Comparison of ENCODE assay signal across 19 cellular contexts in the genomic region with DNA sequence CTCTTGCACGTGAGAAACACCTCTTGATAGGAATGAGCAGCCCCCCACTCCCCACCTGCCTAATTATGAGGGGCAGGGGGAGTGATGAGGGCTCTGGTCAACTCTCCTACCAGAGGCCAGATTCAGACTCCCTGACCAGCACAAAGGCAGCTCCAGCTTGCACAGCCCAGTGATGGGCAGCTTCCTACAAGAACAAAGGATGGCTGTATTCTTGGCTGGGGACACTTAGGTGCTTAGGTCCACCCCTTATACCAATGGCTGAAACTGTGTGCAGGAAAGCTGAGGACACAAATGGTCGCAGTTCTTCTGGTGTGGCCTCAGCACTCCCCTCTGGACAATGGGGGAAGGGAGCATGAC.
DNase-seq lines count a peak whose midpoint lies in the region; ATAC-seq and TF ChIP-seq lines count a peak whose summit lies in the region.
"Had no signal": no experiment of that assay in that cellular context is flagged by ENCODE, and none has a peak within 500 bp of the region (broad histone marks: within the 10 kb centered on the region; RNA-seq: fewer than 3 reads in every experiment).

No MANE protein-coding gene starts in this region.

- no peaks in the 10 kb centered on the region for H3K9me3 ChIP-seq in Peyer's patch
- H3K9me3 ChIP-seq: sigmoid colon, tibial nerve had no signal

- H3K4me1 Mint-ChIP-seq in brain = peaks cover 53% of the 10 kb centered on the region
- H3K4me1 Mint-ChIP-seq in naive thymus-derived CD8-positive, alpha-beta T cell = peaks cover 31 to 73% (median 61%) of the 10 kb centered on the region in 4 donors

- no peak overlapping the region for H3K4me3 ChIP-seq in Peyer's patch
- H3K4me3 ChIP-seq: sigmoid colon, tibial nerve had no signal

- no peak for TF ChIP-seq POLR2A in Peyer's patch (IDR thresholded peaks at IDR 0.05)

- H3K27me3 Mint-ChIP-seq in brain = no peaks in the 10 kb centered on the region
- no peaks in the 10 kb centered on the region for H3K27me3 Mint-ChIP-seq in naive thymus-derived CD8-positive, alpha-beta T cell
- H3K27me3 Mint-ChIP-seq: activated CD8-positive, alpha-beta T cell treated with anti-CD3 and anti-CD28 coated beads for 36 hours; activated naive CD8-positive, alpha-beta T cell treated with anti-CD3 and anti-CD28 coated beads, Interleukin-2, amount 10 ng/mL, durations not matched to agents 7 days and 5 days had no signal

- peaks cover 0 to 13% (median 5%) of the 10 kb centered on the region in 4 donors for H3K4me1 ChIP-seq in Peyer's patch

- peak overlapping the region; percentile 20 for H3K27ac ChIP-seq in temporal lobe (ENCODE audit: low read depth, low read length)
- H3K27ac ChIP-seq in Peyer's patch = no peak overlapping the region
- H3K27ac ChIP-seq: VCaP had no signal

- H3K9me3 Mint-ChIP-seq in brain = peaks cover 0 to 6% (median 4%) of the 10 kb centered on the region in 5 experiments
- H3K9me3 Mint-ChIP-seq in naive thymus-derived CD8-positive, alpha-beta T cell = no peaks in the 10 kb centered on the region
- H3K9me3 Mint-ChIP-seq: activated CD8-positive, alpha-beta T cell treated with anti-CD3 and anti-CD28 coated beads for 36 hours; activated naive CD8-positive, alpha-beta T cell treated with anti-CD3 and anti-CD28 coated beads, Interleukin-2, amount 10 ng/mL, durations not matched to agents 7 days and 5 days; activated T-cell treated with anti-CD3 and anti-CD28 coated beads, Interleukin-2, amount 50 U/mL, for 72 hours had no signal

- TF ChIP-seq CTCF in brain (conservative IDR thresholded peaks at IDR 0.05) (no peak), Peyer's patch (IDR thresholded peaks at IDR 0.05) (no peak)

- H3K27ac Mint-ChIP-seq in brain = peak overlapping the region in 3 of 5 experiments; percentile 14 to 56 (median 33)
- H3K27ac Mint-ChIP-seq in naive thymus-derived CD8-positive, alpha-beta T cell = peak overlapping the region in 3 of 10 donors; percentile 13 to 58 (median 43)
- H3K27ac Mint-ChIP-seq: activated CD8-positive, alpha-beta T cell treated with anti-CD3 and anti-CD28 coated beads for 36 hours; activated naive CD8-positive, alpha-beta T cell treated with anti-CD3 and anti-CD28 coated beads, Interleukin-2, amount 10 ng/mL, durations not matched to agents 7 days and 5 days; activated T-cell treated with anti-CD3 and anti-CD28 coated beads, Interleukin-2, amount 50 U/mL, for 72 hours; nephron progenitor cell had no signal

- peak overlapping the region in 4 of 5 experiments; percentile 22 to 78 (median 45) for H3K4me3 Mint-ChIP-seq in brain
- peak overlapping the region in 6 of 10 donors; percentile 33 to 71 (median 52) for H3K4me3 Mint-ChIP-seq in naive thymus-derived CD8-positive, alpha-beta T cell
- H3K4me3 Mint-ChIP-seq: activated CD8-positive, alpha-beta T cell treated with anti-CD3 and anti-CD28 coated beads for 36 hours; activated naive CD8-positive, alpha-beta T cell treated with anti-CD3 and anti-CD28 coated beads, Interleukin-2, amount 10 ng/mL, durations not matched to agents 7 days and 5 days; activated T-cell treated with anti-CD3 and anti-CD28 coated beads, Interleukin-2, amount 50 U/mL, for 72 hours; nephron progenitor cell had no signal

- intact Hi-C loops in Right ventricle myocardium superior (cut with DNase I) (no loop called here), Right ventricle myocardium inferior (cut with DNase I) (loop anchor here (5.0 kb wide), 1 partner anchor 59 kb away; no protein-coding TSS in a partner anchor)

- no peaks in the 10 kb centered on the region for H3K27me3 ChIP-seq in Peyer's patch
- H3K27me3 ChIP-seq: sigmoid colon, tibial nerve had no signal

- H3K36me3 Mint-ChIP-seq in brain = peaks cover 11% of the 10 kb centered on the region
- peaks cover 0 to 16% (median 0%) of the 10 kb centered on the region in 3 donors for H3K36me3 Mint-ChIP-seq in naive thymus-derived CD8-positive, alpha-beta T cell

- ATAC-seq in Right ventricle myocardium superior (ENCODE audit: poor library complexity) (no peak), Right ventricle myocardium inferior (no peak), GM18867 (IDR thresholded peaks at IDR 0.05; ENCODE audit: unreplicated experiment) (no peak)
- ATAC-seq in naive thymus-derived CD8-positive, alpha-beta T cell = no peak
- ATAC-seq: activated CD8-positive, alpha-beta T cell treated with anti-CD3 and anti-CD28 coated beads for 36 hours; activated T-cell treated with anti-CD3 and anti-CD28 coated beads, Interleukin-2, amount 50 U/mL, for 72 hours; Panc1 had no signal

- no peaks in the 10 kb centered on the region for H3K36me3 ChIP-seq in Peyer's patch
- H3K36me3 ChIP-seq: sigmoid colon, tibial nerve had no signal

- DNase-seq in Right ventricle myocardium superior = peak; percentile 9
- no peak for DNase-seq in Right ventricle myocardium inferior (ENCODE audit: missing footprints)
- DNase-seq in naive thymus-derived CD8-positive, alpha-beta T cell = no peak
- no peak for DNase-seq in iPS-NIHi7 (ENCODE audit: extremely low spot score)
- DNase-seq in Peyer's patch = no peak
- DNase-seq: activated CD8-positive, alpha-beta T cell treated with anti-CD3 and anti-CD28 coated beads for 36 hours; activated naive CD8-positive, alpha-beta T cell treated with anti-CD3 and anti-CD28 coated beads, Interleukin-2, amount 10 ng/mL, durations not matched to agents 7 days and 5 days; activated T-cell treated with anti-CD3 and anti-CD28 coated beads, Interleukin-2, amount 50 U/mL, for 72 hours; NCI-H2029 treated with DMSO at 0.1 percent for 48 hours; nephron progenitor cell; sigmoid colon; stimulated activated CD4-positive, alpha-beta T cell treated with anti-CD3 and anti-CD28 coated beads, Interleukin-4, amount 100 ng/mL, for 24 hours; stimulated activated CD8-positive, alpha-beta memory T cell treated with anti-CD3 and anti-CD28 coated beads, Interleukin-4, amount 100 ng/mL, for 48 hours had no signal

- POLR2A ChIA-PET in naive thymus-derived CD8-positive, alpha-beta T cell (lab: Charles Lee) = no interaction called here
